In the genomic region with DNA sequence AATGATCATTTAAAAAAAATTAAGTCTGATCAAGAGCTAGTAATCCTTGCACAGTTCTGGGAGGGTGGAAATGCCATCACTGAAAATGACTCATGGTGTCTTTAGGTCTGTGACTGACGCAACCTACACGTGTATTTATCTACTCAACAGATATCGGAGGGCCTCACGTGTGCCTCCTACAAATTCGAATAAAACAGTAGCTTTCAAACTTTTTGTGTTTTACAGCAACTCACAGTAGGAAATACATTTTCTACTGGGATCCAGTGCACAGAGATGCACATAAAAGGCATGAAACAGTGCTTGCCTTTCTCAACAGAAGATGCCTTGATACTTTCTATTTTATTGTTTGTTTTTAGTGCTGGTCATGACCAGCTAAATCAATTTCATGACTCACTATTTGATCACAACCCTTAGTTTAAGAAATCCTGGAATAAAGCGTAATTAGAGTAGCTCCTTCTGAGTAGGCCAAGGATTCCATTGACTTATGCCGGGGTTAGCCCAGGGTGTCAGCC, we compare ENCODE assay signal across 11 cellular contexts.
A peak's percentile ranks its signal among the peaks of the same experiment; 100 is the strongest.
DNase-seq lines count a peak whose midpoint lies in the region; TF ChIP-seq lines count a peak whose summit lies in the region.
"Had no signal": no experiment of that assay in that cellular context is flagged by ENCODE, and none has a peak within 500 bp of the region (broad histone marks: within the 10 kb centered on the region; RNA-seq: fewer than 3 reads in every experiment).

No MANE protein-coding gene starts in this region.

- H3K4me3 Mint-ChIP-seq in IgD-negative memory B cell: no peak overlapping the region
- H3K4me3 Mint-ChIP-seq in endothelial cell (ENCODE audit: unreplicated experiment): no peak overlapping the region
- H3K4me3 Mint-ChIP-seq: CD8-positive, alpha-beta T cell had no signal

- H3K4me3 ChIP-seq in AG09309 (ENCODE audit: control insufficient read depth, low read depth, low read length): no peak overlapping the region
- H3K4me3 ChIP-seq in kidney epithelial cell (ENCODE audit: low read depth, low read length): no peak overlapping the region

- peak overlapping the region in 2 of 3 donors; percentile 9 to 72 for H3K27ac Mint-ChIP-seq in IgD-negative memory B cell
- no peak overlapping the region for H3K27ac Mint-ChIP-seq in endothelial cell (ENCODE audit: unreplicated experiment)
- H3K27ac Mint-ChIP-seq: CD8-positive, alpha-beta T cell had no signal

- TF ChIP-seq CTCF in AG09309 (IDR thresholded peaks at IDR 0.05; ENCODE audit: control insufficient read depth, insufficient read depth, low read depth, low read length, missing control alignments) (no peak), kidney epithelial cell (IDR thresholded peaks at IDR 0.05; ENCODE audit: insufficient read depth, low read length, poor library complexity, severe bottlenecking) (no peak), endothelial cell (IDR thresholded peaks at IDR 0.05; ENCODE audit: unreplicated experiment) (no peak), GM20000 (IDR thresholded peaks at IDR 0.05; ENCODE audit: extremely low read depth, missing control alignments) (no peak)

- no peaks in the 10 kb centered on the region for H3K36me3 ChIP-seq in kidney epithelial cell (ENCODE audit: control insufficient read depth, insufficient read depth, low read length)

- H3K4me1 Mint-ChIP-seq in IgD-negative memory B cell: peaks cover 47 to 67% (median 49%) of the 10 kb centered on the region in 3 donors
- H3K4me1 Mint-ChIP-seq in endothelial cell (ENCODE audit: unreplicated experiment): peaks cover 41% of the 10 kb centered on the region

- peak; percentile 64 for DNase-seq in AG09309 (ENCODE audit: low read depth)
- peak; percentile 79 for DNase-seq in amniotic epithelial cell (ENCODE audit: low read depth)
- DNase-seq in kidney epithelial cell (ENCODE audit: low read depth): peak; percentile 47
- DNase-seq in endothelial cell (ENCODE audit: low spot score): no peak
- DNase-seq in NCI-H2107 treated with DMSO at 0.1 percent for 48 hours (lab: John Stamatoyannopoulos, UW; ENCODE audit: unreplicated experiment): no peak
- DNase-seq in GM20000 (ENCODE audit: low spot score): no peak
- no peak for DNase-seq in stimulated activated CD4-positive, alpha-beta T cell treated with anti-CD3 and anti-CD28 coated beads, Interleukin-2, amount 100 ng/mL, for 24 hours
- DNase-seq: activated CD4-positive, alpha-beta T cell treated with anti-CD3 and anti-CD28 coated beads, Interleukin-2, amount 50 U/mL, for 4 hours; CD8-positive, alpha-beta T cell; NCI-H510A had no signal

- H3K9me3 Mint-ChIP-seq in IgD-negative memory B cell (no peaks in the 10 kb centered on the region), endothelial cell (ENCODE audit: unreplicated experiment) (no peaks in the 10 kb centered on the region)
- H3K9me3 Mint-ChIP-seq: CD8-positive, alpha-beta T cell had no signal

- no peaks in the 10 kb centered on the region for H3K27me3 ChIP-seq in kidney epithelial cell (ENCODE audit: control insufficient read depth, insufficient read depth, low read length)

- H3K27me3 Mint-ChIP-seq in IgD-negative memory B cell (no peaks in the 10 kb centered on the region), endothelial cell (ENCODE audit: unreplicated experiment) (peaks cover 2% of the 10 kb centered on the region)

- H3K36me3 Mint-ChIP-seq in IgD-negative memory B cell (peaks cover 3% of the 10 kb centered on the region), endothelial cell (ENCODE audit: low read depth, unreplicated experiment) (no peaks in the 10 kb centered on the region)
- H3K36me3 Mint-ChIP-seq: CD8-positive, alpha-beta T cell had no signal

Comparison
In these comparisons a context has a peak if more than half of its experiments do, and no peak if none do; other contexts are left out.
1. DNase-seq: peak in AG09309 (single experiment), amniotic epithelial cell (single experiment) and kidney epithelial cell (single experiment); none in endothelial cell (single experiment), NCI-H2107 treated with DMSO at 0.1 percent for 48 hours (single experiment), GM20000 (single experiment) and stimulated activated CD4-positive, alpha-beta T cell treated with anti-CD3 and anti-CD28 coated beads, Interleukin-2, amount 100 ng/mL, for 24 hours (0 of 2).